In the genomic region with DNA sequence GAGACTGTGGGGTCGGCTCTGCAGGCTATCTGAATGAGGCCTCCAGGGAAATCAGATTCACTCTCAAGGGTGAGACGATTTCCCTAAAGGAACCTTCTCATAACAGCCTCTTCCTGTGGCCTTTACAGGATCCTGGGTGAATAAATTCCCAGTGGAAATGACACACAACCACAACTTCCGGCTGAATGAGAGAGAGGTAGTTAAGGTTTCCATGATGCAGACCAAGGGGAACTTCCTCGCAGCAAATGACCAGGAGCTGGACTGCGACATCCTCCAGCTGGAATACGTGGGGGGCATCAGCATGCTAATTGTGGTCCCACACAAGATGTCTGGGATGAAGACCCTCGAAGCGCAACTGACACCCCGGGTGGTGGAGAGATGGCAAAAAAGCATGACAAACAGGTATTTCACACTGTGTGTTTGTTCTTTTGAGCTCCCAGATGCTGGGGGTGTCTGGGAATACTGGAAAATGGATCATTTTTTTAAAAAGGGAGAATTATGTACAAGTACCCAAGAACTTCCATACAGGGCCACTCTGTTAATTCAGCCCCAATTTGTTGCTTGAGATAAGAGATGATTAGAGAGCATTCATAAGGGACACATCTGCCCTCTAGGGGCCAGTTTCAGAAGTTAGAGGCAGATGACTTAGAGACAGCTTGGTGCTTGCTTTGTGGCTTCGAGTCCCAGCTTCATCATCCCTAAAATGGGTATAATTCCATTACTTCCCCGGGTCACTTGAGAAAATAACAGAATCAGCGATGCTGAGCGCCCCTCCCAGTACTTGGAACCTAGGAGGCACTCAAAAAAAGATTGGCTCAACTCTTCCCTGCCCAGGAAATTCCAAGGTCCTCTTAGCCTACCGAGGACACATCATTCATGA, we compare ENCODE assay signal across 1 cellular context.
TF ChIP-seq lines count a peak whose summit lies in the region.

No MANE protein-coding gene starts in this region.

TF ChIP-seq in HEK293, 187 proteins besides CTCF, POLR2A, EP300 and RAD21 (continued from another document):
- TF ChIP-seq, protein P1, sequence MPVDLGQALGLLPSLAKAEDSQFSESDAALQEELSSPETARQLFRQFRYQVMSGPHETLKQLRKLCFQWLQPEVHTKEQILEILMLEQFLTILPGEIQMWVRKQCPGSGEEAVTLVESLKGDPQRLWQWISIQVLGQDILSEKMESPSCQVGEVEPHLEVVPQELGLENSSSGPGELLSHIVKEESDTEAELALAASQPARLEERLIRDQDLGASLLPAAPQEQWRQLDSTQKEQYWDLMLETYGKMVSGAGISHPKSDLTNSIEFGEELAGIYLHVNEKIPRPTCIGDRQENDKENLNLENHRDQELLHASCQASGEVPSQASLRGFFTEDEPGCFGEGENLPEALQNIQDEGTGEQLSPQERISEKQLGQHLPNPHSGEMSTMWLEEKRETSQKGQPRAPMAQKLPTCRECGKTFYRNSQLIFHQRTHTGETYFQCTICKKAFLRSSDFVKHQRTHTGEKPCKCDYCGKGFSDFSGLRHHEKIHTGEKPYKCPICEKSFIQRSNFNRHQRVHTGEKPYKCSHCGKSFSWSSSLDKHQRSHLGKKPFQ (tag by site-specific recombination; IDR thresholded peaks at IDR 0.05), result no peak
